Comparison of ENCODE assay signal across 9 cellular contexts in genomic region chr16:55813730-55814129, GRCh38. TPM values are rescaled to one million over a fixed set of nuclear protein-coding genes. Genes with fewer than 3 reads are reported as not detected.
DNase-seq lines count a peak whose midpoint lies in the region; ATAC-seq, FAIRE-seq and TF ChIP-seq lines count a peak whose summit lies in the region.
"Not testable (repeated sequence)": the region's sequence is repeated elsewhere in the genome, so short reads cannot be mapped to it uniquely, and the experiment has no call there.
"Had no signal": no experiment of that assay in that cellular context is flagged by ENCODE, and none has a peak within 500 bp of the region (broad histone marks: within the 10 kb centered on the region; RNA-seq: fewer than 3 reads in every experiment).

No MANE protein-coding gene starts in this region.

- CTCF ChIA-PET in GM12878 (lab: Yijun Ruan, JAX): interaction anchor here (0.6 kb wide), 1 partner anchor 561 kb away, joined by 4 read pairs; no protein-coding TSS in a partner anchor

- H3K27me3 ChIP-seq in GM12878 (replicated peaks in 1 of 2; ENCODE audit: control insufficient read depth in 2 of 2, insufficient read depth in 2 of 2, low read length in 1 of 2): not testable (repeated sequence)
- peaks cover 94% of the 10 kb centered on the region for H3K27me3 ChIP-seq in endodermal cell (ENCODE audit: control insufficient read depth, insufficient read depth, low read length, poor library complexity, severe bottlenecking)

- not testable (repeated sequence) for TF ChIP-seq RAD21 in GM12878 (IDR thresholded peaks at IDR 0.05; ENCODE audit: insufficient read depth, low read depth, low read length)

- H4K20me1 ChIP-seq in GM12878 (ENCODE audit: control insufficient read depth, insufficient read depth): not testable (repeated sequence)

- not testable (repeated sequence) for TF ChIP-seq EP300 in GM12878 (IDR thresholded peaks at IDR 0.05; ENCODE audit: borderline replicate concordance in 1 of 2, control insufficient read depth in 1 of 2, low read depth in 2 of 2, low read length in 2 of 2)

- BruUV-seq in GM12878 (replicated peaks; lab: Mats Ljungman, UMichigan): not testable (repeated sequence)

- not testable (repeated sequence) for H3K4me1 Mint-ChIP-seq in CD14-positive monocyte; memory B cell; osteocyte (ENCODE audit: unreplicated experiment)
- peaks cover 44% of the 10 kb centered on the region for H3K4me1 Mint-ChIP-seq in endodermal cell

- H3K79me2 ChIP-seq in GM12878 (ENCODE audit: control insufficient read depth, insufficient read depth, low read length): not testable (repeated sequence)

- in situ Hi-C loops in GM12878 (cut with MboI): not testable (repeated sequence)

- not testable (repeated sequence) for H3K4me3 Mint-ChIP-seq in CD14-positive monocyte; endodermal cell; memory B cell; osteocyte (ENCODE audit: unreplicated experiment)

- H3K27ac Mint-ChIP-seq in CD14-positive monocyte; endodermal cell; memory B cell; osteocyte (ENCODE audit: unreplicated experiment): not testable (repeated sequence)

- not testable (repeated sequence) for H3K4me2 ChIP-seq in GM12878 (ENCODE audit: control insufficient read depth, insufficient read depth)

- peak; percentile 25 for DNase-seq in CD14-positive monocyte (ENCODE audit: low spot score)
- peak; percentile 26 for DNase-seq in activated CD8-positive, alpha-beta memory T cell treated with anti-CD3 and anti-CD28 coated beads for 24 hours
- not testable (repeated sequence) for DNase-seq in GM12878 (ENCODE audit: low read depth, low spot score); memory B cell (ENCODE audit: low spot score in 2 of 2)
- peak; percentile 11 for DNase-seq in endodermal cell
- peak; percentile 42 for DNase-seq in osteocyte (ENCODE audit: extremely low spot score, unreplicated experiment)

- H3K4me1 ChIP-seq in GM12878 (ENCODE audit: control insufficient read depth, insufficient read depth, low read length); endodermal cell (ENCODE audit: control insufficient read depth, insufficient read depth, low read length): not testable (repeated sequence)

- SMC1A ChIA-PET in GM12878 (lab: Charles Lee; ENCODE audit: uncharacterized antibody, unreplicated experiment): not testable (repeated sequence)

- peak; percentile 38 for FAIRE-seq in GM12878 (lab: Jason Lieb, UNC)

- peaks cover 74 to 91% of the 10 kb centered on the region in 2 donors for H3K36me3 Mint-ChIP-seq in CD14-positive monocyte
- not testable (repeated sequence) for H3K36me3 Mint-ChIP-seq in endodermal cell (ENCODE audit: low read depth); memory B cell; osteocyte (ENCODE audit: unreplicated experiment)

- RAD21 ChIA-PET in GM12878 (lab: Charles Lee; ENCODE audit: unreplicated experiment): not testable (repeated sequence)

- POLR2A ChIA-PET in GM12878 (lab: Charles Lee): not testable (repeated sequence)

- not testable (repeated sequence) for H3K9ac ChIP-seq in GM12878 (ENCODE audit: control insufficient read depth, insufficient read depth, low read length); endodermal cell (ENCODE audit: extremely low read depth, low read length, poor library complexity, severe bottlenecking)

- H3K4me3 ChIP-seq in GM12878; endodermal cell (ENCODE audit: low read length): not testable (repeated sequence)

- H3K27ac ChIP-seq in GM12878 (ENCODE audit: control insufficient read depth, insufficient read depth); endodermal cell (ENCODE audit: low read depth, low read length): not testable (repeated sequence)

- peaks cover 4 to 16% (median 9%) of the 10 kb centered on the region in 3 donors for H3K27me3 Mint-ChIP-seq in CD14-positive monocyte (ENCODE audit: low read depth in 3 of 3)
- H3K27me3 Mint-ChIP-seq in endodermal cell (ENCODE audit: insufficient read depth): peaks cover 83% of the 10 kb centered on the region
- H3K27me3 Mint-ChIP-seq in memory B cell: peaks cover 19% of the 10 kb centered on the region
- H3K27me3 Mint-ChIP-seq in osteocyte (ENCODE audit: unreplicated experiment): not testable (repeated sequence)

- not testable (repeated sequence) for H3K9me3 Mint-ChIP-seq in CD14-positive monocyte; endodermal cell; memory B cell; osteocyte (ENCODE audit: unreplicated experiment)

- not testable (repeated sequence) for H2AFZ ChIP-seq in GM12878 (ENCODE audit: control insufficient read depth, low read depth, low read length)

- not testable (repeated sequence) for ATAC-seq in GM12878
- peak; percentile 72 for ATAC-seq in memory B cell (ENCODE audit: low read depth)

- 8% methylated on average over 9 of the region's 9 CpGs for WGBS in GM12878 (ENCODE audit: insufficient coverage, insufficient replicate concordance, low lambda C conversion rate, missing lambda C conversion rate)
- WGBS in endodermal cell (ENCODE audit: insufficient coverage in 1 of 2, insufficient read length in 1 of 2), 2 experiments: 86 to 93% methylated on average over 6 to 8 of the region's 9 CpGs

- TF ChIP-seq POLR2A in GM12878 (IDR thresholded peaks at IDR 0.05; ENCODE audit: low read depth, low read length): not testable (repeated sequence)

- H3K36me3 ChIP-seq in GM12878 (ENCODE audit: control insufficient read depth in 2 of 2, insufficient read depth in 2 of 2, low read length in 1 of 2); endodermal cell (ENCODE audit: control insufficient read depth, insufficient read depth, low read length): not testable (repeated sequence)

- TF ChIP-seq CTCF in CD14-positive monocyte (IDR thresholded peaks at IDR 0.05); GM12878 (IDR thresholded peaks at IDR 0.05 in 2 of 3, conservative IDR thresholded peaks at IDR 0.05 in 1 of 3; ENCODE audit: control insufficient read depth in 2 of 3, extremely low read depth in 1 of 3, insufficient read depth in 1 of 3, low read depth in 3 of 3, low read length in 3 of 3); endodermal cell (conservative IDR thresholded peaks at IDR 0.05); osteocyte (IDR thresholded peaks at IDR 0.05): not testable (repeated sequence)

- intact Hi-C loops in CD14-positive monocyte (cut with micrococcal nuclease); GM12878 (cut with micrococcal nuclease; ENCODE audit: unreplicated experiment): not testable (repeated sequence)

- not testable (repeated sequence) for H3K9me3 ChIP-seq in GM12878 (replicated peaks; ENCODE audit: control insufficient read depth, insufficient read depth, low read length); endodermal cell (ENCODE audit: control insufficient read depth, low read length)

RNA-seq across cellular contexts. Expression of gene CES1, which starts 19.2 kb away (rescaled TPM):
- polyA plus RNA-seq in CD14-positive monocyte: 100 to 1,000 TPM in 1 of 2 donors, 10 to 100 TPM in 1; 38.4 to 190 TPM
- not detected in 2 replicates for total RNA-seq in GM12878 (2013; cell fraction: nucleolus; rRNA removed)
- not detected in 2 replicates for total RNA-seq in GM12878 (2014; rRNA removed)
- total RNA-seq in GM12878 (2014; rRNA removed; fragmentation: Illumina TruSeq; extraction: Trizol): not detected in 2 replicates
- total RNA-seq in GM12878 (2021): 0.66 and 0.69 TPM in 2 replicates
- polyA plus RNA-seq in GM12878 (2011; ENCODE audit: low read depth): not detected
- polyA plus RNA-seq in GM12878 (2011; rRNA removed): 0.08 TPM in 1 of 2 replicates, not detected in the other
- 0.07 TPM in 2 replicates for polyA plus RNA-seq in GM12878 (2011; cell fraction: cytosol; rRNA removed)
- polyA plus RNA-seq in GM12878 (2011; cell fraction: nucleus; rRNA removed): 0.12 and 0.15 TPM in 2 replicates
- not detected in 2 replicates for polyA plus RNA-seq in GM12878 (2012)
- polyA plus RNA-seq in GM12878 (2014; fragmentation: Illumina TruSeq; extraction: Trizol): not detected in 2 replicates
- under 1 TPM in 1 of 2 experiments, not detected in 1; 0.26 TPM for polyA plus RNA-seq in GM12878 (2014; fragmentation: Nextera tagmentation; extraction: Ambion mirVana)
- polyA plus RNA-seq in GM12878 (2014; rRNA removed): 0.28 TPM in 1 of 2 replicates, not detected in the other
- polyA plus RNA-seq in GM12878 (2016; fragmentation: Nextera tagmentation; extraction: Ambion mirVana): under 1 TPM in 1 of 2 experiments, not detected in 1; 0.28 TPM
- polyA minus RNA-seq in GM12878 (2011; rRNA and poly(A)+ RNA removed): not detected in 2 replicates
- polyA minus RNA-seq in GM12878 (2011; cell fraction: cytosol; rRNA and poly(A)+ RNA removed): not detected in 2 replicates
- polyA minus RNA-seq in GM12878 (2011; cell fraction: nucleus; rRNA and poly(A)+ RNA removed): not detected in 2 replicates
- total RNA-seq in endodermal cell: 1 to 10 TPM in 1 of 2 donors, not detected in 1; 1.3 TPM
- 0.32 TPM for polyA plus RNA-seq in endodermal cell (2013, experiment 1 of 2)
- polyA plus RNA-seq in endodermal cell (2013, experiment 2 of 2): 0.17 TPM
- not detected in 2 replicates for total RNA-seq in osteocyte
- total RNA-seq: CD8-positive, alpha-beta T cell; GM23248; H9 had no signal
